8 cellular contexts compared by ENCODE assay signal in genomic region chr22:16917144-16918003, GRCh38.
DNase-seq lines count a peak whose midpoint lies in the region; ATAC-seq and TF ChIP-seq lines count a peak whose summit lies in the region.

No MANE protein-coding gene starts in this region.

- intact Hi-C loops in OCI-LY7 (cut with micrococcal nuclease; ENCODE audit: unreplicated experiment) = loop anchor here (1.0 to 5.0 kb wide), 3 partner anchors 92 to 255 kb away; no protein-coding TSS in a partner anchor

- H3K27ac ChIP-seq in OCI-LY7 (ENCODE audit: low read depth, low read length, poor library complexity, severe bottlenecking) (no peak overlapping the region), parathyroid adenoma (no peak overlapping the region)

- peaks cover 4% of the 10 kb centered on the region for H3K4me1 Mint-ChIP-seq in activated T-helper 17 cell treated with anti-CD3 and anti-CD28 coated beads, Interleukin-2, amount 50 U/mL, for 72 hours
- no peaks in the 10 kb centered on the region for H3K4me1 Mint-ChIP-seq in type B pancreatic cell (ENCODE audit: unreplicated experiment)

- H3K79me2 ChIP-seq in OCI-LY7 (ENCODE audit: insufficient read depth, low read depth, low read length) (no peaks in the 10 kb centered on the region), parathyroid adenoma (no peaks in the 10 kb centered on the region)

- H3K4me3 ChIP-seq in OCI-LY7 (ENCODE audit: low read depth, low read length, poor library complexity, severe bottlenecking) = no peak overlapping the region
- no peak overlapping the region for H3K4me3 ChIP-seq in parathyroid adenoma (ENCODE audit: low read depth, low read length)

- H3K9me3 Mint-ChIP-seq in activated T-helper 17 cell treated with anti-CD3 and anti-CD28 coated beads, Interleukin-2, amount 50 U/mL, for 72 hours = no peaks in the 10 kb centered on the region
- no peaks in the 10 kb centered on the region for H3K9me3 Mint-ChIP-seq in type B pancreatic cell

- TF ChIP-seq CTCF in OCI-LY7 (conservative IDR thresholded peaks at IDR 0.05; ENCODE audit: low read length) = peak; percentile 94
- peak; percentile 42 for TF ChIP-seq CTCF in parathyroid adenoma (IDR thresholded peaks at IDR 0.05)
- TF ChIP-seq CTCF in type B pancreatic cell (conservative IDR thresholded peaks at IDR 0.05) = peak; percentile 78

- no peak overlapping the region for H3K27ac Mint-ChIP-seq in activated T-helper 17 cell treated with anti-CD3 and anti-CD28 coated beads, Interleukin-2, amount 50 U/mL, for 72 hours
- H3K27ac Mint-ChIP-seq in type B pancreatic cell = peak overlapping the region; percentile 8

- H3K4me1 ChIP-seq in OCI-LY7 (ENCODE audit: insufficient read depth, low read length, poor library complexity, severe bottlenecking) = peaks cover 89% of the 10 kb centered on the region
- no peaks in the 10 kb centered on the region for H3K4me1 ChIP-seq in parathyroid adenoma

- H4K20me1 ChIP-seq in OCI-LY7 (ENCODE audit: insufficient read depth, low read length) = no peaks in the 10 kb centered on the region

- H2AFZ ChIP-seq in OCI-LY7 (ENCODE audit: low read length) (peak overlapping the region; percentile 51), parathyroid adenoma (no peak overlapping the region)

- H3K36me3 ChIP-seq in OCI-LY7 (ENCODE audit: insufficient read depth, low read length) = no peaks in the 10 kb centered on the region
- no peaks in the 10 kb centered on the region for H3K36me3 ChIP-seq in parathyroid adenoma (ENCODE audit: control insufficient read depth, insufficient read depth, low read length)

- H3K36me3 Mint-ChIP-seq in activated T-helper 17 cell treated with anti-CD3 and anti-CD28 coated beads, Interleukin-2, amount 50 U/mL, for 72 hours (ENCODE audit: low read depth) = no peaks in the 10 kb centered on the region
- no peaks in the 10 kb centered on the region for H3K36me3 Mint-ChIP-seq in type B pancreatic cell

- no TSS peak for BruUV-seq in OCI-LY7 (replicated peaks; lab: Mats Ljungman, UMichigan)

- CTCF ChIA-PET in OCI-LY7 (lab: Charles Lee; ENCODE audit: unreplicated experiment) = interaction anchor here (0.5 to 2.7 kb wide), 3 partner anchors 141 to 214 kb away, joined by 3 to 10 read pairs (median 3); no protein-coding TSS in a partner anchor

- ATAC-seq in activated T-helper 17 cell treated with anti-CD3 and anti-CD28 coated beads, Interleukin-2, amount 50 U/mL, for 72 hours (replicated peaks) = peak; percentile 43
- ATAC-seq in HG03095 (IDR thresholded peaks at IDR 0.05; ENCODE audit: unreplicated experiment) = no peak

- H3K9ac ChIP-seq in parathyroid adenoma = no peak overlapping the region

- H3K4me2 ChIP-seq in OCI-LY7 (ENCODE audit: low read length) (peak overlapping the region; percentile 46), parathyroid adenoma (ENCODE audit: low read length) (no peak overlapping the region)

- POLR2A ChIA-PET in OCI-LY7 (lab: Charles Lee) = interaction anchor here (0.6 to 2.3 kb wide), 5 partner anchors 8 to 141 kb away, joined by 3 to 8 read pairs (median 4); no protein-coding TSS in a partner anchor

- H3K27me3 Mint-ChIP-seq in activated T-helper 17 cell treated with anti-CD3 and anti-CD28 coated beads, Interleukin-2, amount 50 U/mL, for 72 hours = peaks cover 29% of the 10 kb centered on the region
- peaks cover 30% of the 10 kb centered on the region for H3K27me3 Mint-ChIP-seq in type B pancreatic cell

- H3K27me3 ChIP-seq in parathyroid adenoma (ENCODE audit: control insufficient read depth, insufficient read depth, low read length) = no peaks in the 10 kb centered on the region

- no peak overlapping the region for H3K4me3 Mint-ChIP-seq in activated T-helper 17 cell treated with anti-CD3 and anti-CD28 coated beads, Interleukin-2, amount 50 U/mL, for 72 hours
- H3K4me3 Mint-ChIP-seq in type B pancreatic cell = no peak overlapping the region

- no peaks in the 10 kb centered on the region for H3K9me2 ChIP-seq in OCI-LY7 (ENCODE audit: insufficient read depth, low read length)

- DNase-seq in ELF-1 (ENCODE audit: low read depth, low spot score) (peak; percentile 79), HT1080 (ENCODE audit: low read depth) (peak; percentile 60), OCI-LY7 (ENCODE audit: low spot score) (peak; percentile 85), germinal center (ENCODE audit: low spot score) (peak; percentile 70), type B pancreatic cell (ENCODE audit: extremely low spot score, unreplicated experiment) (no peak)

- H3K9me3 ChIP-seq in OCI-LY7 (ENCODE audit: low read length) (no peaks in the 10 kb centered on the region), parathyroid adenoma (ENCODE audit: control insufficient read depth, low read length) (no peaks in the 10 kb centered on the region)

Comparison
In these comparisons a context has a peak if more than half of its experiments do, and no peak if none do; other contexts are left out.
1. CTCF ChIP-seq: peak in every context shown above with its lines; median percentile 94 in OCI-LY7; 78 in type B pancreatic cell; 42 in parathyroid adenoma.